Comparison of ENCODE assay signal across 2 cellular contexts in genomic region chr19:5107432-5108122, GRCh38.
TF ChIP-seq lines count a peak whose summit lies in the region.

No MANE protein-coding gene starts in this region.

TF ChIP-seq in HepG2, 621 proteins besides CTCF, POLR2A, EP300 and RAD21:
- TF ChIP-seq SNAI1 (CRISPR knock-in tag; IDR thresholded peaks at IDR 0.05; ENCODE audit: borderline replicate concordance) (no peak), POLR2G (IDR thresholded peaks at IDR 0.05; ENCODE audit: low read depth, low read length) (0 out of 2 replicates have a peak, but pooled peaks have one; percentile 8)

TF ChIP-seq in H1, 55 proteins besides CTCF, POLR2A, EP300 and RAD21:
- TF ChIP-seq HDAC6 (IDR thresholded peaks at IDR 0.05; ENCODE audit: low read depth, low read length) (no peak), BCL11A (IDR thresholded peaks at IDR 0.05; ENCODE audit: low read depth in 2 of 2, low read length in 2 of 2) (no peak), POLR2AphosphoS5 (IDR thresholded peaks at IDR 0.05; ENCODE audit: low read depth, low read length) (no peak), SUZ12 (IDR thresholded peaks at IDR 0.05; ENCODE audit: low read length) (no peak), POU5F1 (IDR thresholded peaks at IDR 0.05; ENCODE audit: low read depth, low read length) (no peak), SP2 (IDR thresholded peaks at IDR 0.05; ENCODE audit: low read length) (no peak), RXRA (IDR thresholded peaks at IDR 0.05; ENCODE audit: insufficient read depth, low read depth, low read length) (no peak)
